ENCODE assay signal across 30 cellular contexts in the genomic region with DNA sequence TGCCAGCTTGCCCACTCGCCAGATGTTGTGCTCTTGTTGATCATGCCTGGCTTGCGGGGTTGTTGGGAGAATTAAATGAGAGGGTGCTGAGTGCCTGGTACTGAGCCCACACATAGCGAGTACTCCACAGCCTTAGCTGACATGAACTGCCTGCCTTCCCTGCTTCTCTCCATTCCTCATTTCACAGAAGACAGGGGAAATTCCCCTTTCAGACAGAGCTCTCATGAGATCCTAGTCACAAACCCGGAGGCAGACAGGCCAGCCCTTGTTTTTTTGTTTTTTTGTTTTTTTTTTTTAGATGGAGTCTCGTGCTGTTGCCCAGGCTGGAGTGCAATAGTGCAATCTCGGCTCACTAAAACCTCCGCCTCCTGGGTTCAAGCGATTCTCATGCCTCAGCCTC.
"Had no signal": no experiment of that assay in that cellular context is flagged by ENCODE, and none has a peak within 500 bp of the region (broad histone marks: within the 10 kb centered on the region; RNA-seq: fewer than 3 reads in every experiment).

No MANE protein-coding gene starts in this region.

- H3K27ac Mint-ChIP-seq: activated CD4-positive, alpha-beta T cell treated with anti-CD3 and anti-CD28 coated beads, Interleukin-2, amount 10 ng/mL, durations not matched to agents 24 days and 14 days; activated CD8-positive, alpha-beta memory T cell treated with anti-CD3 and anti-CD28 coated beads, Interleukin-2, amount 10 ng/mL, durations not matched to agents 7 days and 5 days; activated naive CD8-positive, alpha-beta T cell; activated T-helper 1 cell treated with anti-CD3 and anti-CD28 coated beads, Interleukin-12 subunit alpha, Interleukin-12 subunit beta, Interleukin-2, Interleukin-4 antibody, amounts not matched to agents 30 ng/mL and 10 ng/mL and 1 ng/mL, durations not matched to agents 14 hours and 24 hours and 36 hours; brain; T-cell had no signal

- H3K9me3 Mint-ChIP-seq: activated B cell treated with CpG ODN at 0.5 μM for 24 hours; activated CD4-positive, alpha-beta T cell treated with anti-CD3 and anti-CD28 coated beads, Interleukin-2, amount 10 ng/mL, durations not matched to agents 24 days and 14 days; activated T-cell treated with anti-CD3 and anti-CD28 coated beads, Interleukin-2, amount 50 U/mL, for 24 hours; activated T-helper 1 cell treated with anti-CD3 and anti-CD28 coated beads, Interleukin-12 subunit alpha, Interleukin-12 subunit beta, Interleukin-2, Interleukin-4 antibody, amounts not matched to agents 30 ng/mL and 10 ng/mL and 1 ng/mL, durations not matched to agents 14 hours and 24 hours and 36 hours; central memory CD8-positive, alpha-beta T cell; T-cell had no signal

- H3K4me3 Mint-ChIP-seq: activated B cell treated with CpG ODN at 0.5 μM for 24 hours; activated CD4-positive, alpha-beta T cell treated with anti-CD3 and anti-CD28 coated beads, Interleukin-2, amount 10 ng/mL, durations not matched to agents 24 days and 14 days; activated CD8-positive, alpha-beta memory T cell treated with anti-CD3 and anti-CD28 coated beads, Interleukin-2, amount 10 ng/mL, durations not matched to agents 7 days and 5 days; activated naive CD8-positive, alpha-beta T cell; activated T-cell treated with anti-CD3 and anti-CD28 coated beads, Interleukin-2, amount 50 U/mL, for 24 hours; activated T-helper 1 cell treated with anti-CD3 and anti-CD28 coated beads, Interleukin-12 subunit alpha, Interleukin-12 subunit beta, Interleukin-2, Interleukin-4 antibody, amounts not matched to agents 30 ng/mL and 10 ng/mL and 1 ng/mL, durations not matched to agents 14 hours and 24 hours and 36 hours; brain; central memory CD8-positive, alpha-beta T cell; T-cell had no signal

- DNase-seq: activated B cell treated with CpG ODN at 0.5 μM for 24 hours; activated CD4-positive, alpha-beta T cell treated with anti-CD3 and anti-CD28 coated beads for 1 hour; activated CD4-positive, alpha-beta T cell treated with anti-CD3 and anti-CD28 coated beads, Interleukin-2, amount 10 ng/mL, durations not matched to agents 24 days and 14 days; activated CD4-positive, alpha-beta T cell treated with anti-CD3 and anti-CD28 coated beads, Interleukin-2, amount 50 U/mL, for 48 hours; activated CD8-positive, alpha-beta memory T cell treated with anti-CD3 and anti-CD28 coated beads, Interleukin-2, amount 10 ng/mL, durations not matched to agents 7 days and 5 days; activated effector memory CD4-positive, alpha-beta T cell treated with anti-CD3 and anti-CD28 coated beads, Interleukin-2, amount 50 U/mL, for 16 hours; activated naive CD4-positive, alpha-beta T cell treated with Interleukin-2 at 50 U/mL for 16 hours; activated T-cell treated with anti-CD3 and anti-CD28 coated beads, Interleukin-2, amount 50 U/mL, for 24 hours; amygdala; NCI-H1092; NCI-H1417 treated with DMSO at 0.1 percent for 48 hours; NCI-H1694; NCI-H2029; NCI-H2107; NCI-H2171 treated with DMSO at 0.1 percent for 48 hours; NCI-H345; NCI-H510A; NCI-H526 treated with DMSO at 0.1 percent for 48 hours; NCI-H82; NK-92 treated with Interleukin-12 subunit alpha and Interleukin-12 subunit beta, amount 100 ng/mL, for 24 hours; PC-3; SIG-M5; T-cell; T-helper 2 cell; T1000 had no signal

- H3K27ac ChIP-seq: SK-N-MC had no signal

- H3K27me3 Mint-ChIP-seq: activated CD4-positive, alpha-beta T cell treated with anti-CD3 and anti-CD28 coated beads, Interleukin-2, amount 10 ng/mL, durations not matched to agents 24 days and 14 days; activated naive CD8-positive, alpha-beta T cell; activated T-cell treated with anti-CD3 and anti-CD28 coated beads, Interleukin-2, amount 50 U/mL, for 24 hours had no signal

- H3K4me3 ChIP-seq: SK-N-MC had no signal

- ATAC-seq: activated CD8-positive, alpha-beta memory T cell treated with anti-CD3 and anti-CD28 coated beads, Interleukin-2, amount 10 ng/mL, durations not matched to agents 7 days and 5 days; PC-3; T-cell had no signal

- H3K36me3 Mint-ChIP-seq: activated CD8-positive, alpha-beta memory T cell treated with anti-CD3 and anti-CD28 coated beads, Interleukin-2, amount 10 ng/mL, durations not matched to agents 7 days and 5 days; activated naive CD8-positive, alpha-beta T cell; brain; T-cell had no signal
